3 cellular contexts compared by ENCODE assay signal in genomic region chr15:45183001-45183400, GRCh38.
TF ChIP-seq lines count a peak whose summit lies in the region.

No MANE protein-coding gene starts in this region.

TF ChIP-seq in IMR-90, 13 proteins besides CTCF, POLR2A, EP300 and RAD21:
- TF ChIP-seq BHLHE40 (IDR thresholded peaks at IDR 0.05; ENCODE audit: low read depth, low read length) (no peak), MAZ (IDR thresholded peaks at IDR 0.05; ENCODE audit: borderline replicate concordance, low read depth, low read length) (no peak), RCOR1 (IDR thresholded peaks at IDR 0.05; ENCODE audit: insufficient replicate concordance, low read length) (no peak), NFE2L2 (IDR thresholded peaks at IDR 0.05; ENCODE audit: low read depth, low read length) (peak; percentile 76), SMC3 (IDR thresholded peaks at IDR 0.05; ENCODE audit: low read depth, low read length) (no peak), MAFK (IDR thresholded peaks at IDR 0.05; ENCODE audit: low read depth, low read length) (no peak)
- TF ChIP-seq, protein P1, sequence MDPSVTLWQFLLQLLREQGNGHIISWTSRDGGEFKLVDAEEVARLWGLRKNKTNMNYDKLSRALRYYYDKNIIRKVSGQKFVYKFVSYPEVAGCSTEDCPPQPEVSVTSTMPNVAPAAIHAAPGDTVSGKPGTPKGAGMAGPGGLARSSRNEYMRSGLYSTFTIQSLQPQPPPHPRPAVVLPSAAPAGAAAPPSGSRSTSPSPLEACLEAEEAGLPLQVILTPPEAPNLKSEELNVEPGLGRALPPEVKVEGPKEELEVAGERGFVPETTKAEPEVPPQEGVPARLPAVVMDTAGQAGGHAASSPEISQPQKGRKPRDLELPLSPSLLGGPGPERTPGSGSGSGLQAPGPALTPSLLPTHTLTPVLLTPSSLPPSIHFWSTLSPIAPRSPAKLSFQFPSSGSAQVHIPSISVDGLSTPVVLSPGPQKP (IDR thresholded peaks at IDR 0.05; ENCODE audit: borderline replicate concordance, low read depth, low read length) = no peak

TF ChIP-seq in WTC11, 78 proteins besides CTCF, POLR2A, EP300 and RAD21:
- peak; percentile 46; the same call in 1 of the 2 replicates for TF ChIP-seq ZNF423 (CRISPR knock-in tag; IDR thresholded peaks at IDR 0.05)
- TF ChIP-seq NFE2L1 (CRISPR knock-in tag; IDR thresholded peaks at IDR 0.05) = peak; percentile 91
- TF ChIP-seq TEAD1 (CRISPR knock-in tag; IDR thresholded peaks at IDR 0.05) = no peak
TF ChIP-seq in WTC11: peak in this region for 2.

TF ChIP-seq in neural cell, 6 proteins besides CTCF, POLR2A, EP300 and RAD21:
- TF ChIP-seq TAF1 (IDR thresholded peaks at IDR 0.05; ENCODE audit: low read depth) (no peak), MXI1 (conservative IDR thresholded peaks at IDR 0.05; ENCODE audit: poor library complexity, severe bottlenecking) (no peak), EZH2 (IDR thresholded peaks at IDR 0.05; ENCODE audit: borderline replicate concordance, insufficient read depth, low read length, poor library complexity, severe bottlenecking) (no peak), POLR2AphosphoS5 (IDR thresholded peaks at IDR 0.05) (no peak), SMC3 (conservative IDR thresholded peaks at IDR 0.05; ENCODE audit: poor library complexity) (no peak), REST (IDR thresholded peaks at IDR 0.05; ENCODE audit: borderline replicate concordance) (no peak)
